Comparison of ENCODE assay signal across 1 cellular context in the genomic region with DNA sequence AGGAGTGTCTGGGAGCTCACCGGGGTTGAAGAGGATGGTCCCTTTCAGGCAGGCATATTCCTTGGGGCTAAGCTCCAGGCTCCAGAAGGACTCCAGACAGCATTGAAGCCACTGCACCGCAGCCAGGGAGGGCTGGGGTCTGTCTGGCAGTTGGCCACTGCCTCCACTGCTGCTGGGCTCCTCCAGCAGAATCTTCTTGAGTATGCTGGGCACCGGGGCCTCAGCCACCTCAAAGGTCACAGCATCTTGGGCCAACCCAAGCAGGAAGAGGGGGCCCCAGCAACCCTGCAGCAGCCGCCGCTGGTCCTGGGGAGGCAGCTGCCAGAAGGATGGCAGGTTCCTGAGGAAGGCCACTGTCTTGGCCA.
TF ChIP-seq lines count a peak whose summit lies in the region.

No MANE protein-coding gene starts in this region.

TF ChIP-seq in K562, 482 proteins besides CTCF, POLR2A, EP300 and RAD21:
- TF ChIP-seq NFIX (CRISPR knock-in tag; IDR thresholded peaks at IDR 0.05; ENCODE audit: low read depth) = no peak
- TF ChIP-seq L3MBTL2 (IDR thresholded peaks at IDR 0.05) = no peak
- TF ChIP-seq, protein P1, sequence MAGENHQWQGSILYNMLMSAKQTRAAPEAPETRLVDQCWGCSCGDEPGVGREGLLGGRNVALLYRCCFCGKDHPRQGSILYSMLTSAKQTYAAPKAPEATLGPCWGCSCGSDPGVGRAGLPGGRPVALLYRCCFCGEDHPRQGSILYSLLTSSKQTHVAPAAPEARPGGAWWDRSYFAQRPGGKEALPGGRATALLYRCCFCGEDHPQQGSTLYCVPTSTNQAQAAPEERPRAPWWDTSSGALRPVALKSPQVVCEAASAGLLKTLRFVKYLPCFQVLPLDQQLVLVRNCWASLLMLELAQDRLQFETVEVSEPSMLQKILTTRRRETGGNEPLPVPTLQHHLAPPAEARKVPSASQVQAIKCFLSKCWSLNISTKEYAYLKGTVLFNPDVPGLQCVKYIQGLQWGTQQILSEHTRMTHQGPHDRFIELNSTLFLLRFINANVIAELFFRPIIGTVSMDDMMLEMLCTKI (IDR thresholded peaks at IDR 0.05; ENCODE audit: partially characterized antibody) = no peak
- TF ChIP-seq BRCA1 (IDR thresholded peaks at IDR 0.05) = no peak
- TF ChIP-seq BRCA1 (CRISPR knock-in tag; IDR thresholded peaks at IDR 0.05) = 0 out of 2 replicates have a peak, but pooled peaks have one; percentile 35
- no peak for TF ChIP-seq HMGN3 (IDR thresholded peaks at IDR 0.05; ENCODE audit: borderline replicate concordance, extremely low read depth, insufficient read length, low read depth, low read length)
